ENCODE assay signal across 9 cellular contexts in genomic region chr19:10009269-10009665, GRCh38. TPM values are rescaled to one million over a fixed set of nuclear protein-coding genes. Genes with fewer than 3 reads are reported as not detected.
A peak's percentile ranks its signal among the peaks of the same experiment; 100 is the strongest.
DNase-seq lines count a peak whose midpoint lies in the region; ATAC-seq, FAIRE-seq and TF ChIP-seq lines count a peak whose summit lies in the region.
"Had no signal": no experiment of that assay in that cellular context is flagged by ENCODE, and none has a peak within 500 bp of the region (broad histone marks: within the 10 kb centered on the region; RNA-seq: fewer than 3 reads in every experiment).

No MANE protein-coding gene starts in this region.

- H3K4me3 Mint-ChIP-seq in osteocyte (ENCODE audit: unreplicated experiment): peak overlapping the region; percentile 81

- DNase-seq in HCEC 1CT (peak; percentile 70), fibroblast of the aortic adventitia (ENCODE audit: low read depth) (peak; percentile 81), osteocyte (ENCODE audit: extremely low spot score, unreplicated experiment) (peak; percentile 94), RCC 7860 (ENCODE audit: low spot score) (no peak), SW480 (ENCODE audit: low spot score) (no peak)
- peak; percentile 73 for DNase-seq in activated CD8-positive, alpha-beta memory T cell treated with anti-CD3 and anti-CD28 coated beads, Interleukin-2, amount 50 U/mL, for 48 hours
- no peak for DNase-seq in activated CD4-positive, CD25-positive, alpha-beta regulatory T cell treated with anti-CD3 and anti-CD28 coated beads, Interleukin-2, amount 50 U/mL, for 72 hours

- peaks cover 5% of the 10 kb centered on the region for H3K36me3 Mint-ChIP-seq in osteocyte (ENCODE audit: unreplicated experiment)

- H3K27me3 Mint-ChIP-seq in osteocyte (ENCODE audit: unreplicated experiment): peaks cover 10% of the 10 kb centered on the region

- H3K4me1 Mint-ChIP-seq in osteocyte (ENCODE audit: unreplicated experiment): peaks cover 51% of the 10 kb centered on the region

- no peak for FAIRE-seq in RCC 7860 (lab: Jason Lieb, UNC)

- H3K27ac Mint-ChIP-seq in osteocyte (ENCODE audit: unreplicated experiment): peak overlapping the region; percentile 93

- no peak for TF ChIP-seq CTCF in fibroblast of the aortic adventitia (IDR thresholded peaks at IDR 0.05; ENCODE audit: insufficient read depth, low read length)
- TF ChIP-seq CTCF in osteocyte (IDR thresholded peaks at IDR 0.05): no peak

- H3K9me3 Mint-ChIP-seq in osteocyte (ENCODE audit: unreplicated experiment): no peaks in the 10 kb centered on the region

- no peak overlapping the region for H3K4me3 ChIP-seq in fibroblast of the aortic adventitia (ENCODE audit: low read depth, low read length)

- ATAC-seq in GM18861 (IDR thresholded peaks at IDR 0.05; ENCODE audit: unreplicated experiment): no peak

RNA-seq across cellular contexts. Expression of gene COL5A3, which starts 1.0 kb away (rescaled TPM):
- total RNA-seq in fibroblast of the aortic adventitia (ENCODE audit: low replicate concordance) (4.1 and 5.2 TPM in 2 replicates), osteocyte (68.7 and 80.9 TPM in 2 replicates)

RNA-seq across cellular contexts. Expression of gene RDH8, which starts 4.0 kb away (rescaled TPM):
- total RNA-seq in fibroblast of the aortic adventitia (ENCODE audit: low replicate concordance): not detected in 2 replicates
- not detected in 2 replicates for total RNA-seq in osteocyte
- total RNA-seq: glomerular endothelial cell had no signal

Comparison
In these comparisons a context has a peak if more than half of its experiments do, and no peak if none do; other contexts are left out.
1. DNase-seq: peak in HCEC 1CT (single experiment), activated CD8-positive, alpha-beta memory T cell treated with anti-CD3 and anti-CD28 coated beads, Interleukin-2, amount 50 U/mL, for 48 hours (single experiment), fibroblast of the aortic adventitia (single experiment) and osteocyte (single experiment); none in RCC 7860 (single experiment), SW480 (single experiment) and activated CD4-positive, CD25-positive, alpha-beta regulatory T cell treated with anti-CD3 and anti-CD28 coated beads, Interleukin-2, amount 50 U/mL, for 72 hours (single experiment).
2. RNA of gene COL5A3, which starts 1.0 kb away (total RNA-seq): 68.7 to 80.9 TPM in osteocyte; 4.1 to 5.2 TPM in fibroblast of the aortic adventitia; every median in the first group is over 10 times any median in the second.